Comparison of ENCODE assay signal across 14 cellular contexts in genomic region chr5:173680660-173681242, GRCh38.
DNase-seq lines count a peak whose midpoint lies in the region; ATAC-seq and TF ChIP-seq lines count a peak whose summit lies in the region.
"Had no signal": no experiment of that assay in that cellular context is flagged by ENCODE, and none has a peak within 500 bp of the region (broad histone marks: within the 10 kb centered on the region; RNA-seq: fewer than 3 reads in every experiment).

No MANE protein-coding gene starts in this region.

- H3K27me3 ChIP-seq in GM06990 (replicated peaks; ENCODE audit: control insufficient read depth, insufficient read depth, low read length) (no peaks in the 10 kb centered on the region), MM.1S (replicated peaks; ENCODE audit: insufficient read depth, low read length) (no peaks in the 10 kb centered on the region), aorta (ENCODE audit: control insufficient read depth in 1 of 2, insufficient read depth in 2 of 2, low read length in 1 of 2) (no peaks in the 10 kb centered on the region)
- H3K27me3 ChIP-seq: hepatocyte, SJSA1 had no signal

- H3K9me3 Mint-ChIP-seq in activated CD4-positive, alpha-beta memory T cell treated with anti-CD3 and anti-CD28 coated beads for 36 hours = peaks cover 9% of the 10 kb centered on the region

- H3K27me3 Mint-ChIP-seq in activated CD4-positive, alpha-beta memory T cell treated with anti-CD3 and anti-CD28 coated beads for 36 hours = peaks cover 1% of the 10 kb centered on the region
- H3K27me3 Mint-ChIP-seq: activated CD4-positive, alpha-beta T cell treated with anti-CD3 and anti-CD28 coated beads, Interleukin-2, amount 10 ng/mL, durations not matched to agents 7 days and 5 days; activated naive CD8-positive, alpha-beta T cell treated with anti-CD3 and anti-CD28 coated beads for 36 hours had no signal

- H2AFZ ChIP-seq in MM.1S (ENCODE audit: low read length) = 0 out of 2 replicates have a peak overlapping the region, but pooled peaks have one; percentile 1
- H2AFZ ChIP-seq: hepatocyte had no signal

- TF ChIP-seq CTCF in GM06990 (IDR thresholded peaks at IDR 0.05; ENCODE audit: insufficient read depth, low read length, poor library complexity, severe bottlenecking) (no peak), MM.1S (IDR thresholded peaks at IDR 0.05; ENCODE audit: low read length) (no peak)

- H3K4me1 ChIP-seq in MM.1S (ENCODE audit: low read length) (peaks cover 21% of the 10 kb centered on the region), aorta (ENCODE audit: control insufficient read depth in 1 of 2, insufficient read depth in 2 of 2, low read length in 2 of 2) (no peaks in the 10 kb centered on the region)
- H3K4me1 ChIP-seq: SJSA1 had no signal

- H3K36me3 ChIP-seq in GM06990 (ENCODE audit: control insufficient read depth, insufficient read depth, low read length) (no peaks in the 10 kb centered on the region), MM.1S (replicated peaks; ENCODE audit: insufficient read depth, low read length) (no peaks in the 10 kb centered on the region), aorta (ENCODE audit: control insufficient read depth in 1 of 2, insufficient read depth in 2 of 2, low read length in 1 of 2) (no peaks in the 10 kb centered on the region)
- H3K36me3 ChIP-seq: SJSA1 had no signal

- H3K9me2 ChIP-seq in MM.1S (replicated peaks; ENCODE audit: insufficient read depth, low read length) = no peaks in the 10 kb centered on the region

- no peak overlapping the region for H3K27ac Mint-ChIP-seq in activated CD4-positive, alpha-beta memory T cell treated with anti-CD3 and anti-CD28 coated beads for 36 hours
- H3K27ac Mint-ChIP-seq: activated CD4-positive, alpha-beta T cell treated with anti-CD3 and anti-CD28 coated beads, Interleukin-2, amount 10 ng/mL, durations not matched to agents 7 days and 5 days; activated naive CD8-positive, alpha-beta T cell treated with anti-CD3 and anti-CD28 coated beads for 36 hours had no signal

- CTCF ChIA-PET in activated CD4-positive, alpha-beta memory T cell treated with anti-CD3 and anti-CD28 coated beads for 36 hours (lab: Charles Lee) = no interaction called here

- 90 to 96% methylated on average over 6 of the region's 6 CpGs for WGBS in aorta, 2 donors

- ATAC-seq in GM19372 (IDR thresholded peaks at IDR 0.05; ENCODE audit: low read depth, unreplicated experiment) (peak; percentile 75), HG02870 (IDR thresholded peaks at IDR 0.05; ENCODE audit: unreplicated experiment) (peak; percentile 78), aorta (ENCODE audit: low FRiP score) (no peak)

- no peak overlapping the region for H3K4me3 Mint-ChIP-seq in activated CD4-positive, alpha-beta memory T cell treated with anti-CD3 and anti-CD28 coated beads for 36 hours
- H3K4me3 Mint-ChIP-seq: activated CD4-positive, alpha-beta T cell treated with anti-CD3 and anti-CD28 coated beads, Interleukin-2, amount 10 ng/mL, durations not matched to agents 7 days and 5 days; activated naive CD8-positive, alpha-beta T cell treated with anti-CD3 and anti-CD28 coated beads for 36 hours had no signal

- POLR2A ChIA-PET in activated CD4-positive, alpha-beta memory T cell treated with anti-CD3 and anti-CD28 coated beads for 36 hours (lab: Charles Lee) = no interaction called here

- no peak overlapping the region for H3K4me3 ChIP-seq in GM06990 (replicated peaks; ENCODE audit: low read depth, low read length)
- H3K4me3 ChIP-seq in MM.1S (ENCODE audit: low read length) = no peak overlapping the region
- H3K4me3 ChIP-seq in aorta (ENCODE audit: low read length in 2 of 2) = no peak overlapping the region
- H3K4me3 ChIP-seq: hepatocyte, SJSA1 had no signal

- H3K9me3 ChIP-seq in MM.1S (replicated peaks; ENCODE audit: insufficient read depth, low read length) (no peaks in the 10 kb centered on the region), aorta (ENCODE audit: control insufficient read depth, low read length) (no peaks in the 10 kb centered on the region)

- H4K20me1 ChIP-seq in MM.1S (ENCODE audit: insufficient read depth, low read length) = no peaks in the 10 kb centered on the region

- peaks cover 16% of the 10 kb centered on the region; the same call in 1 of the 2 replicates for H3F3A ChIP-seq in MM.1S (ENCODE audit: insufficient read depth, low read length)

- DNase-seq in GM06990 (ENCODE audit: extremely low read depth, insufficient read length) = peak; percentile 50
- peak; percentile 74 for DNase-seq in MM.1S
- DNase-seq in activated naive CD4-positive, alpha-beta T cell (lab: John Stamatoyannopoulos, UW) = no peak
- DNase-seq in NCI-H2171 (lab: John Stamatoyannopoulos, UW) = no peak
- no peak for DNase-seq in aorta
- no peak for DNase-seq in activated CD4-positive, alpha-beta memory T cell treated with anti-CD3 and anti-CD28 coated beads for 36 hours
- DNase-seq: activated CD4-positive, alpha-beta T cell treated with anti-CD3 and anti-CD28 coated beads, Interleukin-2, amount 10 ng/mL, durations not matched to agents 7 days and 5 days; activated naive CD8-positive, alpha-beta T cell treated with anti-CD3 and anti-CD28 coated beads for 36 hours; IMR-90; small intestine had no signal

- H3K27ac ChIP-seq in MM.1S (ENCODE audit: low read length) = peak overlapping the region; percentile 82
- H3K27ac ChIP-seq in aorta (ENCODE audit: low read depth in 1 of 2, low read length in 2 of 2) = no peak overlapping the region
- H3K27ac ChIP-seq: hepatocyte, SJSA1 had no signal

- intact Hi-C loops in aorta (cut with DNase I) = no loop called here
- intact Hi-C loops in activated CD4-positive, alpha-beta memory T cell treated with anti-CD3 and anti-CD28 coated beads for 36 hours (cut with micrococcal nuclease) = no loop called here

- H3K4me2 ChIP-seq in MM.1S (ENCODE audit: low read depth, low read length) = peak overlapping the region; percentile 31
- H3K4me2 ChIP-seq: hepatocyte had no signal

- H3K9ac ChIP-seq in MM.1S (ENCODE audit: low read length) = no peak overlapping the region; the same call in 1 of the 2 replicates

- H3K79me2 ChIP-seq in MM.1S (ENCODE audit: low read length) = no peaks in the 10 kb centered on the region
- H3K79me2 ChIP-seq: hepatocyte had no signal

- H3K36me3 Mint-ChIP-seq in activated CD4-positive, alpha-beta memory T cell treated with anti-CD3 and anti-CD28 coated beads for 36 hours = no peaks in the 10 kb centered on the region
- H3K36me3 Mint-ChIP-seq: activated naive CD8-positive, alpha-beta T cell treated with anti-CD3 and anti-CD28 coated beads for 36 hours had no signal

- H3K4me1 Mint-ChIP-seq in activated CD4-positive, alpha-beta memory T cell treated with anti-CD3 and anti-CD28 coated beads for 36 hours (ENCODE audit: low read depth) = peaks cover 5% of the 10 kb centered on the region
- H3K4me1 Mint-ChIP-seq: activated CD4-positive, alpha-beta T cell treated with anti-CD3 and anti-CD28 coated beads, Interleukin-2, amount 10 ng/mL, durations not matched to agents 7 days and 5 days; activated naive CD8-positive, alpha-beta T cell treated with anti-CD3 and anti-CD28 coated beads for 36 hours had no signal

Comparison
In these comparisons a context has a peak if more than half of its experiments do, and no peak if none do; other contexts are left out.
1. DNase-seq: peak in GM06990 (single experiment) and MM.1S (single experiment); none in activated naive CD4-positive, alpha-beta T cell (0 of 4), NCI-H2171 (single experiment), aorta (0 of 2) and activated CD4-positive, alpha-beta memory T cell treated with anti-CD3 and anti-CD28 coated beads for 36 hours (single experiment).